8 cellular contexts compared by ENCODE assay signal in genomic region chr11:47552086-47552580, GRCh38. TPM values are rescaled to one million over a fixed set of nuclear protein-coding genes. Genes with fewer than 3 reads are reported as not detected.
A peak's percentile ranks its signal among the peaks of the same experiment; 100 is the strongest.
DNase-seq lines count a peak whose midpoint lies in the region; TF ChIP-seq lines count a peak whose summit lies in the region.

No MANE protein-coding gene starts in this region.

- peaks cover 40% of the 10 kb centered on the region for H3K4me1 Mint-ChIP-seq in activated T-helper 1 cell treated with anti-CD3 and anti-CD28 coated beads, Interleukin-12 subunit alpha, Interleukin-12 subunit beta, Interleukin-2, Interleukin-4 antibody, amounts not matched to agents 30 ng/mL and 10 ng/mL and 1 ng/mL, durations not matched to agents 14 hours and 24 hours and 36 hours (ENCODE audit: low read depth)

- H3K79me2 ChIP-seq in Karpas-422 (ENCODE audit: low read length), result peaks cover 58% of the 10 kb centered on the region
- peaks cover 58% of the 10 kb centered on the region for H3K79me2 ChIP-seq in osteoblast (ENCODE audit: insufficient read depth, low read length)

- H3K4me1 ChIP-seq in Karpas-422 (ENCODE audit: low read length) (peaks cover 40% of the 10 kb centered on the region), osteoblast (ENCODE audit: insufficient read depth, low read length) (peaks cover 18% of the 10 kb centered on the region)

- H3K9me3 ChIP-seq in Karpas-422 (ENCODE audit: low read length) (no peaks in the 10 kb centered on the region), osteoblast (ENCODE audit: low read depth, low read length) (no peaks in the 10 kb centered on the region)

- no peaks in the 10 kb centered on the region for H3K27me3 Mint-ChIP-seq in activated T-helper 1 cell treated with anti-CD3 and anti-CD28 coated beads, Interleukin-12 subunit alpha, Interleukin-12 subunit beta, Interleukin-2, Interleukin-4 antibody, amounts not matched to agents 30 ng/mL and 10 ng/mL and 1 ng/mL, durations not matched to agents 14 hours and 24 hours and 36 hours (ENCODE audit: insufficient read depth)

- no peak for TF ChIP-seq CTCF in AG04449 (IDR thresholded peaks at IDR 0.05; ENCODE audit: insufficient read depth, low read length, missing control alignments)
- no peak for TF ChIP-seq CTCF in GM12875 (IDR thresholded peaks at IDR 0.05; ENCODE audit: borderline replicate concordance, insufficient read depth, low read depth, low read length)
- TF ChIP-seq CTCF in osteoblast (IDR thresholded peaks at IDR 0.05; ENCODE audit: extremely low read depth, low read depth, low read length), result no peak

- peak overlapping the region; percentile 99 for H3K4me3 Mint-ChIP-seq in activated T-helper 1 cell treated with anti-CD3 and anti-CD28 coated beads, Interleukin-12 subunit alpha, Interleukin-12 subunit beta, Interleukin-2, Interleukin-4 antibody, amounts not matched to agents 30 ng/mL and 10 ng/mL and 1 ng/mL, durations not matched to agents 14 hours and 24 hours and 36 hours

- H3K36me3 ChIP-seq in Karpas-422 (ENCODE audit: insufficient read depth, low read length), result peaks cover 16% of the 10 kb centered on the region
- H3K36me3 ChIP-seq in osteoblast (ENCODE audit: insufficient read depth, low read length), result peaks cover 3% of the 10 kb centered on the region

- no peaks in the 10 kb centered on the region for H3K27me3 ChIP-seq in Karpas-422 (ENCODE audit: low read length)
- no peaks in the 10 kb centered on the region for H3K27me3 ChIP-seq in osteoblast (ENCODE audit: insufficient read depth, low read length)

- peak overlapping the region; percentile 98 for H3K4me3 ChIP-seq in AG04449 (ENCODE audit: low read depth, low read length)
- peak overlapping the region; percentile 96 for H3K4me3 ChIP-seq in GM12875 (ENCODE audit: low read depth, low read length)
- H3K4me3 ChIP-seq in Karpas-422 (ENCODE audit: low read length), result peak overlapping the region; percentile 85
- peak overlapping the region; percentile 97 for H3K4me3 ChIP-seq in osteoblast (ENCODE audit: insufficient read depth, low read length)

- H3K4me2 ChIP-seq in Karpas-422 (ENCODE audit: low read depth, low read length, poor library complexity, severe bottlenecking) (peak overlapping the region; percentile 89), osteoblast (ENCODE audit: insufficient read depth, low read length) (peak overlapping the region; percentile 83)

- H3K9me2 ChIP-seq in Karpas-422 (replicated peaks; ENCODE audit: insufficient read depth, low read length), result no peaks in the 10 kb centered on the region

- H3K36me3 Mint-ChIP-seq in activated T-helper 1 cell treated with anti-CD3 and anti-CD28 coated beads, Interleukin-12 subunit alpha, Interleukin-12 subunit beta, Interleukin-2, Interleukin-4 antibody, amounts not matched to agents 30 ng/mL and 10 ng/mL and 1 ng/mL, durations not matched to agents 14 hours and 24 hours and 36 hours (ENCODE audit: low read depth), result peaks cover 24% of the 10 kb centered on the region

- POLR2A ChIA-PET in AG04449 (lab: Yijun Ruan, JAX), result interaction anchor here (0.7 to 1.4 kb wide), 6 partner anchors 11 to 35 kb away, joined by 3 to 5 read pairs (median 3); partner anchors contain the start of gene PTPMT1

- no peak for DNase-seq in AG04449 (ENCODE audit: low read depth, low spot score)
- peak; percentile 79 for DNase-seq in Karpas-422
- DNase-seq in activated T-helper 1 cell treated with anti-CD3 and anti-CD28 coated beads, Interleukin-12 subunit alpha, Interleukin-12 subunit beta, Interleukin-2, Interleukin-4 antibody, amounts not matched to agents 30 ng/mL and 10 ng/mL and 1 ng/mL, durations not matched to agents 14 hours and 24 hours and 36 hours (ENCODE audit: low spot score), result peak; percentile 11
- peak; percentile 6 for DNase-seq in germinal center (ENCODE audit: low spot score)
- peak; percentile 62 for DNase-seq in osteoblast (ENCODE audit: insufficient read length, low spot score, missing footprints)
- DNase-seq in globus pallidus (ENCODE audit: low spot score), result no peak
- no peak for DNase-seq in GF-D8 (lab: John Stamatoyannopoulos, UW)

- H4K20me1 ChIP-seq in Karpas-422 (ENCODE audit: insufficient read depth, low read depth, low read length) (peaks cover 35% of the 10 kb centered on the region), osteoblast (ENCODE audit: insufficient read depth, low read length) (peaks cover 36% of the 10 kb centered on the region)

- CTCF ChIA-PET in AG04449 (lab: Yijun Ruan, JAX), result interaction anchor here (0.7 to 7.1 kb wide), 16 partner anchors 13 to 119 kb away, joined by 3 to 95 read pairs (median 6); partner anchors contain the start of gene PTPMT1

- H2AFZ ChIP-seq in Karpas-422 (ENCODE audit: low read length) (no peak overlapping the region), osteoblast (ENCODE audit: low read length) (peak overlapping the region; percentile 52)

- intact Hi-C loops in activated T-helper 1 cell treated with anti-CD3 and anti-CD28 coated beads, Interleukin-12 subunit alpha, Interleukin-12 subunit beta, Interleukin-2, Interleukin-4 antibody, amounts not matched to agents 30 ng/mL and 10 ng/mL and 1 ng/mL, durations not matched to agents 14 hours and 24 hours and 36 hours (cut with micrococcal nuclease), result loop anchor here (2.0 to 5.0 kb wide), 2 partner anchors 37 to 215 kb away; partner anchors contain the start of gene FNBP4

- peak overlapping the region; percentile 86 for H3K9ac ChIP-seq in Karpas-422 (ENCODE audit: low read length)

- H3K9me3 Mint-ChIP-seq in activated T-helper 1 cell treated with anti-CD3 and anti-CD28 coated beads, Interleukin-12 subunit alpha, Interleukin-12 subunit beta, Interleukin-2, Interleukin-4 antibody, amounts not matched to agents 30 ng/mL and 10 ng/mL and 1 ng/mL, durations not matched to agents 14 hours and 24 hours and 36 hours, result no peaks in the 10 kb centered on the region

- H3K27ac Mint-ChIP-seq in activated T-helper 1 cell treated with anti-CD3 and anti-CD28 coated beads, Interleukin-12 subunit alpha, Interleukin-12 subunit beta, Interleukin-2, Interleukin-4 antibody, amounts not matched to agents 30 ng/mL and 10 ng/mL and 1 ng/mL, durations not matched to agents 14 hours and 24 hours and 36 hours, result peak overlapping the region; percentile 97

- peak overlapping the region; percentile 82 for H3K27ac ChIP-seq in Karpas-422 (ENCODE audit: low read length)
- H3K27ac ChIP-seq in osteoblast (ENCODE audit: low read depth, low read length), result peak overlapping the region; percentile 88

RNA-seq across cellular contexts. Expression of gene CELF1, which starts 0.8 kb away (rescaled TPM):
- 130 and 148 TPM in 2 replicates for total RNA-seq in Karpas-422 (2014; rRNA removed; shearing (Covaris generic); ENCODE audit: low replicate concordance)
- total RNA-seq in activated T-helper 1 cell treated with anti-CD3 and anti-CD28 coated beads, Interleukin-12 subunit alpha, Interleukin-12 subunit beta, Interleukin-2, Interleukin-4 antibody, amounts not matched to agents 30 ng/mL and 10 ng/mL and 1 ng/mL, durations not matched to agents 14 hours and 24 hours and 36 hours, result 148 and 155 TPM in 2 replicates
- total RNA-seq in osteoblast, result 136 and 148 TPM in 2 replicates

RNA-seq across cellular contexts. Expression of gene PTPMT1, which starts 13.3 kb away (rescaled TPM):
- total RNA-seq in Karpas-422 (2014; rRNA removed; shearing (Covaris generic); ENCODE audit: low replicate concordance), result 174 and 253 TPM in 2 replicates
- 57.5 and 60.6 TPM in 2 replicates for total RNA-seq in activated T-helper 1 cell treated with anti-CD3 and anti-CD28 coated beads, Interleukin-12 subunit alpha, Interleukin-12 subunit beta, Interleukin-2, Interleukin-4 antibody, amounts not matched to agents 30 ng/mL and 10 ng/mL and 1 ng/mL, durations not matched to agents 14 hours and 24 hours and 36 hours
- 67.5 and 80.7 TPM in 2 replicates for total RNA-seq in osteoblast

RNA-seq across cellular contexts. Expression of gene KBTBD4, which starts 26.6 kb away (rescaled TPM):
- total RNA-seq in Karpas-422 (2014; rRNA removed; shearing (Covaris generic); ENCODE audit: low replicate concordance), result 8.7 and 11.0 TPM in 2 replicates
- total RNA-seq in activated T-helper 1 cell treated with anti-CD3 and anti-CD28 coated beads, Interleukin-12 subunit alpha, Interleukin-12 subunit beta, Interleukin-2, Interleukin-4 antibody, amounts not matched to agents 30 ng/mL and 10 ng/mL and 1 ng/mL, durations not matched to agents 14 hours and 24 hours and 36 hours, result 16.3 and 19.0 TPM in 2 replicates
- 26.8 and 28.3 TPM in 2 replicates for total RNA-seq in osteoblast

RNA-seq across cellular contexts. Expression of gene NDUFS3, which starts 26.7 kb away (rescaled TPM):
- 41.2 and 104 TPM in 2 replicates for total RNA-seq in Karpas-422 (2014; rRNA removed; shearing (Covaris generic); ENCODE audit: low replicate concordance)
- 148 and 152 TPM in 2 replicates for total RNA-seq in activated T-helper 1 cell treated with anti-CD3 and anti-CD28 coated beads, Interleukin-12 subunit alpha, Interleukin-12 subunit beta, Interleukin-2, Interleukin-4 antibody, amounts not matched to agents 30 ng/mL and 10 ng/mL and 1 ng/mL, durations not matched to agents 14 hours and 24 hours and 36 hours
- 55.0 and 56.9 TPM in 2 replicates for total RNA-seq in osteoblast

RNA-seq across cellular contexts. Expression of gene FAM180B, which starts 34.3 kb away (rescaled TPM):
- total RNA-seq in Karpas-422 (2014; rRNA removed; shearing (Covaris generic); ENCODE audit: low replicate concordance), result not detected in 2 replicates
- 0.24 TPM in 1 of 2 replicates, not detected in the other for total RNA-seq in activated T-helper 1 cell treated with anti-CD3 and anti-CD28 coated beads, Interleukin-12 subunit alpha, Interleukin-12 subunit beta, Interleukin-2, Interleukin-4 antibody, amounts not matched to agents 30 ng/mL and 10 ng/mL and 1 ng/mL, durations not matched to agents 14 hours and 24 hours and 36 hours
- total RNA-seq in osteoblast, result not detected in 2 replicates

Comparison
In these comparisons a context has a peak if more than half of its experiments do, and no peak if none do; other contexts are left out.
1. DNase-seq: peak in Karpas-422 (single experiment), activated T-helper 1 cell treated with anti-CD3 and anti-CD28 coated beads, Interleukin-12 subunit alpha, Interleukin-12 subunit beta, Interleukin-2, Interleukin-4 antibody, amounts not matched to agents 30 ng/mL and 10 ng/mL and 1 ng/mL, durations not matched to agents 14 hours and 24 hours and 36 hours (single experiment), germinal center (single experiment) and osteoblast (single experiment); none in AG04449 (single experiment), globus pallidus (single experiment) and GF-D8 (single experiment).
2. Peak in every context shown above with its lines, with median percentiles within 50 percentile points of each other: H3K4me3 ChIP-seq.